2 cellular contexts compared by ENCODE assay signal in the genomic region with DNA sequence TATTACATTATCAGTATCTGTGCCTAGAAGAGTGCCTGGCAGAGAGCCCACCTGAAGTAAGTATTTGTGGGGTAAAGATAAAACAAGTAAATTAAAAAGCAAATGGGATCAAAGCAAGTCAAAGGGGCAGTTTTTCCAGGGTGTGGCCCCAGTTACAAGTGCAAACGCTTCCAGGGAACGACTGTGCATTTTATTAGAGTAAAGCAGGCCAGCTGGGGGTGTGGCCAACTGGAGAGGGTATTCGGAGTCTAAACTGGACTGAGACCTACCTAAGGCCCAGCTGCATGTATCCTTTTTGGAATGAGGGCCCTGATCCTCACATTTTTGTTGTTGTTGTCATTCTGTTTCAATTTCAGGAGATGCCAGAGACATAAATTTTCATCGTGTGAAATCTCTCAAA. TPM values are rescaled to one million over a fixed set of nuclear protein-coding genes. Genes with fewer than 3 reads are reported as not detected.
"Had no signal": no experiment of that assay in that cellular context is flagged by ENCODE, and none has a peak within 500 bp of the region (broad histone marks: within the 10 kb centered on the region; RNA-seq: fewer than 3 reads in every experiment).

No MANE protein-coding gene starts in this region.

RNA-seq across cellular contexts. Expression of a gene that starts 19.6 kb away (rescaled TPM):
- total RNA-seq: epithelial cell of proximal tubule, gastrocnemius medialis had no signal
